Comparison of ENCODE assay signal across 26 cellular contexts in the genomic region with DNA sequence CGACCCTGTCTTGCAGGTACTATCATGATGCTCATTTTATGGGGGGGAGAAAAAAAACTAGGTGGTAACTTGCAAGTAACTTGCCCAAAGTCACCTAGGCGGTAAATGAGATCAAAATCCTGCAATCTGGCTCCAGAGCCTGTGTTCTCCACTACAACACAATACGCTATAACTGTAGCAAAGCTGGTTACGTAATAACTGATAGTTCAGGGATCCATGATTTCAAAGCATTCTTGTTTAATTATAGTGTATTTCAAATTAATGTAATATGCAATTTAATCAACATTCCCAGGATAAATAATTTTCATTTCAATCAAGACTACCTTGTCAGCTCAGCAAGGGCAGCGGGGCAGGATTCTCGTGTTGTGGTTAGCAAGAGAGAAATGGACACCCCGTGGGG.
"Had no signal": no experiment of that assay in that cellular context is flagged by ENCODE, and none has a peak within 500 bp of the region (broad histone marks: within the 10 kb centered on the region; RNA-seq: fewer than 3 reads in every experiment).

No MANE protein-coding gene starts in this region.

- DNase-seq: dermis blood vessel endothelial cell; dorsolateral prefrontal cortex; effector CD4-positive, alpha-beta T cell; effector memory CD4-positive, alpha-beta T cell; erythroblast; esophagus squamous epithelium; foreskin fibroblast; foreskin melanocyte; gastrocnemius medialis; glutamatergic neuron; head of caudate nucleus; heart right ventricle; hippocampal formation; left cardiac atrium; left lung; left ventricle myocardium superior; lower lobe of right lung; mesenchymal stem cell; mucosa of descending colon had no signal

- H3K9me3 ChIP-seq: esophagus squamous epithelium, gastrocnemius medialis, heart right ventricle, left lung, lower lobe of right lung, mucosa of descending colon had no signal

- ATAC-seq: esophagus mucosa, gastrocnemius medialis, heart right ventricle, left cardiac atrium, left lung, left ventricle myocardium superior, lower lobe of right lung, mucosa of descending colon had no signal

- H3K27ac ChIP-seq: coronary artery, dorsolateral prefrontal cortex, epithelial cell of prostate, esophagus squamous epithelium, gastrocnemius medialis, heart right ventricle, left lung, lower lobe of right lung had no signal

- H3K27me3 ChIP-seq: dorsolateral prefrontal cortex, esophagus squamous epithelium, gastrocnemius medialis had no signal

- H3K4me1 ChIP-seq: esophagus squamous epithelium, gastrocnemius medialis, heart right ventricle, left lung, lower lobe of right lung had no signal

- FAIRE-seq: colon, endometrium, islet of Langerhans, keratinocyte had no signal

- H3K4me3 ChIP-seq: coronary artery, dorsolateral prefrontal cortex, esophagus squamous epithelium, gastrocnemius medialis, heart right ventricle, left lung, lower lobe of right lung, mucosa of descending colon had no signal

- H3K36me3 ChIP-seq: esophagus squamous epithelium, gastrocnemius medialis, heart right ventricle, left lung, lower lobe of right lung had no signal
